8 cellular contexts compared by ENCODE assay signal in the genomic region with DNA sequence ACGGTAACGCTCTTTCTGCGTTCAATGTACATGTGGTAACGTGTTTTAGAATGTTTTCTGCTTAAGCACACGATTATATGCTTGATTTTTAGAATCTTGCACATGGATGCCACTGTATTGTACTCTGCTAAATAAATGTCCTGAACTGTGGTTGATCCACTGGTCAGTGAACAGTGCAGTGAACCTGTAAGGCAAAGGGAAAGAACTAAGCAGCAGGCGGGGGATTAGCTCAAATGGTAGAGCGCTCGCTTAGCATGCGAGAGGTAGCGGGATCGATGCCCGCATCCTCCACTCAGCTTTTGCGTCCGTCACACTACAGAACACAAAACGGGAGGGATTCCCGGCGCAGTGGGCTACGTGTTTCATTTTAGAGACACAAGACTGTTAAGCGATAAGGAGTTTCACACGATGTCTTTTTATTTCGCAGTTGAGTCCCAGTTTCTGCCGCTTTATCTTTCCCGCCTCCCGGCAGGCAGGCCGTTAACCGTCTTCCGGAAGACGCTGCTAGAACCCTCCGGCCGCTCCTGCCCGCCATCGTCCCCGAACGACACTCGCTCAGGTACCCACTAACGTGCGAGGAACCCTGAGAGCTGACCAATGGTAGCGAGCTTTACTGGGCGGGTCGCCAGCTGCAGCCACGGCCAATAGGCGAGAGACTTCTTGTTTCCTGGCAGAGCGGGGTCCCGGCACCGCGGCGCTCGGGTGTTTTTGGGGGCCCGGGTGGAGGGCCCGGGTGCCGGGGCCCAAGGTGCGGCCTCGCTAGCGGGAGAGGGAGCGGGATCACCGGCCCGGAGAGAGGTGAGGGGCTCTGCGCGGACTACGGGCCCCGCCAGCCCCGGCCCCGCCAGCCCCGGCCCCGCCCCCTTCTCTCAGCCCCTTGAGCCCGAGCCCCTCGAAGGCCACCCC. TPM values are rescaled to one million over a fixed set of nuclear protein-coding genes. Genes with fewer than 3 reads are reported as not detected.
DNase-seq lines count a peak whose midpoint lies in the region; ATAC-seq and TF ChIP-seq lines count a peak whose summit lies in the region.

A gene with protein sequence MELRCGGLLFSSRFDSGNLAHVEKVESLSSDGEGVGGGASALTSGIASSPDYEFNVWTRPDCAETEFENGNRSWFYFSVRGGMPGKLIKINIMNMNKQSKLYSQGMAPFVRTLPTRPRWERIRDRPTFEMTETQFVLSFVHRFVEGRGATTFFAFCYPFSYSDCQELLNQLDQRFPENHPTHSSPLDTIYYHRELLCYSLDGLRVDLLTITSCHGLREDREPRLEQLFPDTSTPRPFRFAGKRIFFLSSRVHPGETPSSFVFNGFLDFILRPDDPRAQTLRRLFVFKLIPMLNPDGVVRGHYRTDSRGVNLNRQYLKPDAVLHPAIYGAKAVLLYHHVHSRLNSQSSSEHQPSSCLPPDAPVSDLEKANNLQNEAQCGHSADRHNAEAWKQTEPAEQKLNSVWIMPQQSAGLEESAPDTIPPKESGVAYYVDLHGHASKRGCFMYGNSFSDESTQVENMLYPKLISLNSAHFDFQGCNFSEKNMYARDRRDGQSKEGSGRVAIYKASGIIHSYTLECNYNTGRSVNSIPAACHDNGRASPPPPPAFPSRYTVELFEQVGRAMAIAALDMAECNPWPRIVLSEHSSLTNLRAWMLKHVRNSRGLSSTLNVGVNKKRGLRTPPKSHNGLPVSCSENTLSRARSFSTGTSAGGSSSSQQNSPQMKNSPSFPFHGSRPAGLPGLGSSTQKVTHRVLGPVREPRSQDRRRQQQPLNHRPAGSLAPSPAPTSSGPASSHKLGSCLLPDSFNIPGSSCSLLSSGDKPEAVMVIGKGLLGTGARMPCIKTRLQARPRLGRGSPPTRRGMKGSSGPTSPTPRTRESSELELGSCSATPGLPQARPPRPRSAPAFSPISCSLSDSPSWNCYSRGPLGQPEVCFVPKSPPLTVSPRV (plus strand): TSS at position 673 of the 906 bp plus-strand sequence. CDS start 1,291 bp downstream, outside the sequence.

- peak within 1 kb of the TSS; percentile 78 for H3K27ac ChIP-seq in upper lobe of right lung

- H3K9me3 ChIP-seq in upper lobe of right lung: no peaks in the 10 kb centered on the region

- peaks cover 13% of the 10 kb centered on the region for H3K4me1 ChIP-seq in upper lobe of right lung

- H3K4me3 Mint-ChIP-seq in T-helper 1 cell treated with Interleukin-12 subunit alpha and Interleukin-12 subunit beta and Interleukin-4 antibody, amounts not matched to agents 30 μg/mL and 1 μg/mL, for 36 hours: peak within 1 kb of the TSS; percentile 88

- H3K9me3 Mint-ChIP-seq in T-helper 1 cell treated with Interleukin-12 subunit alpha and Interleukin-12 subunit beta and Interleukin-4 antibody, amounts not matched to agents 30 μg/mL and 1 μg/mL, for 36 hours: peaks cover 3% of the 10 kb centered on the region

- no peaks in the 10 kb centered on the region for H3K27me3 ChIP-seq in upper lobe of right lung

- H3K36me3 ChIP-seq in upper lobe of right lung: peaks cover 31% of the 10 kb centered on the region

- peaks cover 25% of the 10 kb centered on the region for H3K4me1 Mint-ChIP-seq in T-helper 1 cell treated with Interleukin-12 subunit alpha and Interleukin-12 subunit beta and Interleukin-4 antibody, amounts not matched to agents 30 μg/mL and 1 μg/mL, for 36 hours (ENCODE audit: low read depth)

- peak; percentile 95 for DNase-seq in NCI-H1694 treated with DMSO at 0.1 percent for 48 hours (lab: John Stamatoyannopoulos, UW)
- DNase-seq in amniotic epithelial cell (ENCODE audit: low read depth): peak; percentile 88
- peak; percentile 96 for DNase-seq in left cardiac atrium
- DNase-seq in posterior vena cava (ENCODE audit: low spot score): peak; percentile 97
- DNase-seq in upper lobe of right lung: peak; percentile 97

- peak within 1 kb of the TSS; percentile 85 for H3K4me3 ChIP-seq in upper lobe of right lung

- H3K27me3 Mint-ChIP-seq in T-helper 1 cell treated with Interleukin-12 subunit alpha and Interleukin-12 subunit beta and Interleukin-4 antibody, amounts not matched to agents 30 μg/mL and 1 μg/mL, for 36 hours (ENCODE audit: low read depth): peaks cover 11% of the 10 kb centered on the region

- intact Hi-C loops in left cardiac atrium (cut with DNase I): loop anchor here in 1 of 2 donors (2.0 kb wide), 2 partner anchors 20 to 36 kb away; a partner anchor contains a TSS
- intact Hi-C loops in posterior vena cava (cut with DNase I): no loop called here
- intact Hi-C loops in upper lobe of right lung (cut with DNase I): no loop called here

- peaks cover 23% of the 10 kb centered on the region for H3K36me3 Mint-ChIP-seq in T-helper 1 cell treated with Interleukin-12 subunit alpha and Interleukin-12 subunit beta and Interleukin-4 antibody, amounts not matched to agents 30 μg/mL and 1 μg/mL, for 36 hours (ENCODE audit: low read depth)

- peak within 1 kb of the TSS; percentile 99 for H3K27ac Mint-ChIP-seq in T-helper 1 cell treated with Interleukin-12 subunit alpha and Interleukin-12 subunit beta and Interleukin-4 antibody, amounts not matched to agents 30 μg/mL and 1 μg/mL, for 36 hours

- ATAC-seq in GM18499 (IDR thresholded peaks at IDR 0.05; ENCODE audit: insufficient read depth, unreplicated experiment) (peak; percentile 40), HG02938 (IDR thresholded peaks at IDR 0.05; ENCODE audit: unreplicated experiment) (peak; percentile 70), left cardiac atrium (peak; percentile 86), upper lobe of right lung (peak; percentile 89)

- TF ChIP-seq CTCF in upper lobe of right lung (IDR thresholded peaks at IDR 0.05): no peak

RNA-seq across cellular contexts. Expression of the gene that starts here (rescaled TPM):
- total RNA-seq in left cardiac atrium (10 to 100 TPM in 1 of 2 donors, 1 to 10 TPM in 1; 8.4 to 12.0 TPM), posterior vena cava (10 to 100 TPM; 20.0 to 22.9 TPM), upper lobe of right lung (14.0 TPM)

Comparison
In these comparisons a context has a peak if more than half of its experiments do, and no peak if none do; other contexts are left out.
1. Peak in every context shown above with its lines: DNase-seq, ATAC-seq, H3K4me3 ChIP-seq and H3K27ac ChIP-seq.